In the genomic region with DNA sequence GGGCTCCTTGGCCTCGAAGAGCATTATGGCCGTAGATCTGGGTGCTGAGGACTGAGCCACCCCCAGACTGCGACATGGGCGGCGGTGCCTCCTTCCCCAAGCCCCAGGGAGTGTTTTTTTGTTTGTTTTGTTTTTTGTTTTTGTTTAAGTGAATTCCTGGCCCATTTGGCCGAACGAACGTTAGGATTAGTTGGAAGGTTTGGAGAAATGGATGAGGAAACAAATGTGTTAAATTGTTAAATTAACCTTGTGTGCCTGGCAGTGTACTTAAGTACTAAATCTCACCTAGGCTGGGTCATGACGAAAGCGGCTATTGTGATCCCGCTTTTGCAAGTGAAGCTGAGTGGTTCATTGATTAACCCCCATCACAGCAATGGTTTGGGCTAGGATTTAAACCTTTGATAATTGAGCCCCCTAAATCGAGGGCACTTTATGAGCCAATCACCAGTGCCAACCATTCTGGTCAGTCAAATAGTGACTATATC, we compare ENCODE assay signal across 8 cellular contexts. TPM values are rescaled to one million over a fixed set of nuclear protein-coding genes. Genes with fewer than 3 reads are reported as not detected.
A peak's percentile ranks its signal among the peaks of the same experiment; 100 is the strongest.
DNase-seq lines count a peak whose midpoint lies in the region; ATAC-seq, FAIRE-seq and TF ChIP-seq lines count a peak whose summit lies in the region.

No MANE protein-coding gene starts in this region.

- H3K27me3 ChIP-seq in NT2/D1 (ENCODE audit: insufficient read depth, insufficient read length), result peaks cover 3% of the 10 kb centered on the region
- no peaks in the 10 kb centered on the region for H3K27me3 ChIP-seq in psoas muscle (ENCODE audit: insufficient read depth in 3 of 3, low read length in 2 of 3)

- no peak for FAIRE-seq in GM19239 (lab: Jason Lieb, UNC)

- peak overlapping the region; percentile 80 for H3K27ac ChIP-seq in psoas muscle

- peak in 1 of 4 donors; percentile 3 for ATAC-seq in psoas muscle
- no peak for ATAC-seq in GM21360 (IDR thresholded peaks at IDR 0.05; ENCODE audit: unreplicated experiment)

- H3K9me3 ChIP-seq in NT2/D1 (ENCODE audit: insufficient read depth, low read length) (no peaks in the 10 kb centered on the region), psoas muscle (no peaks in the 10 kb centered on the region)

- H3K36me3 ChIP-seq in NT2/D1 (ENCODE audit: insufficient read depth, insufficient read length, low read length) (peaks cover 17% of the 10 kb centered on the region), psoas muscle (ENCODE audit: insufficient read depth in 1 of 2, low read depth in 1 of 2) (peaks cover 0 to 29% of the 10 kb centered on the region in 2 donors)

- intact Hi-C loops in psoas muscle (cut with DNase I), result loop anchor here in 1 of 2 donors (2.0 kb wide), 1 partner anchor 24 kb away; the partner anchor contains the start of genes HNRNPK and RMI1

- TF ChIP-seq CTCF in GM12875 (IDR thresholded peaks at IDR 0.05; ENCODE audit: borderline replicate concordance, insufficient read depth, low read depth, low read length) (no peak), epithelial cell of proximal tubule (conservative IDR thresholded peaks at IDR 0.05; ENCODE audit: low read depth, low read length) (no peak), psoas muscle (IDR thresholded peaks at IDR 0.05) (no peak)

- H3K4me1 ChIP-seq in NT2/D1 (ENCODE audit: insufficient read depth, insufficient read length) (no peaks in the 10 kb centered on the region), psoas muscle (no peaks in the 10 kb centered on the region)

- H3K9ac ChIP-seq in NT2/D1 (ENCODE audit: insufficient read length, low read depth), result peak overlapping the region; percentile 88

- H3K4me3 ChIP-seq in GM12875 (ENCODE audit: low read depth, low read length), result peak overlapping the region; percentile 76
- peak overlapping the region; percentile 85 for H3K4me3 ChIP-seq in NT2/D1 (ENCODE audit: insufficient read length, low read depth)
- peak overlapping the region; percentile 69 for H3K4me3 ChIP-seq in epithelial cell of proximal tubule (ENCODE audit: low read depth, low read length)
- H3K4me3 ChIP-seq in psoas muscle, result peak overlapping the region; percentile 71

- no peak for DNase-seq in NT2/D1 (ENCODE audit: low read depth, low spot score)
- no peak for DNase-seq in epithelial cell of proximal tubule (ENCODE audit: low read depth)
- no peak for DNase-seq in psoas muscle
- DNase-seq in DMS153 (lab: John Stamatoyannopoulos, UW), result no peak
- DNase-seq in cerebellar cortex (ENCODE audit: low spot score), result no peak
- DNase-seq in GM19239 (ENCODE audit: insufficient read length, low spot score), result no peak

- WGBS in psoas muscle, 3 donors, result 16 to 21% (median 17%) methylated on average over 12 of the region's 12 CpGs

RNA-seq across cellular contexts. Expression of gene HNRNPK, which starts 22.9 kb away (rescaled TPM):
- 569 and 784 TPM in 2 replicates for total RNA-seq in epithelial cell of proximal tubule
- 100 to 1,000 TPM; 253 to 369 (median 344) TPM for total RNA-seq in psoas muscle
- polyA plus RNA-seq in psoas muscle, result 100 to 1,000 TPM; 241 to 337 (median 327) TPM

RNA-seq across cellular contexts. Expression of gene RMI1, which starts 23.5 kb away (rescaled TPM):
- 3.4 and 5.6 TPM in 2 replicates for total RNA-seq in epithelial cell of proximal tubule
- total RNA-seq in psoas muscle, result 1 to 10 TPM; 3.9 to 4.5 (median 4.1) TPM
- 10 to 100 TPM in 1 of 3 donors, 1 to 10 TPM in 2; 2.4 to 15.1 (median 2.8) TPM for polyA plus RNA-seq in psoas muscle

RNA-seq across cellular contexts. Expression of gene KIF27, which starts 35.8 kb away (rescaled TPM):
- total RNA-seq in epithelial cell of proximal tubule (1.5 and 2.7 TPM in 2 replicates), psoas muscle (1 to 10 TPM; 1.8 to 3.8 (median 2.7) TPM)
- polyA plus RNA-seq in psoas muscle, result 1 to 10 TPM in 2 of 3 donors, under 1 TPM in 1; 0.73 to 1.4 (median 1.0) TPM
